ENCODE assay signal across 1 cellular context in genomic region chr17:82098169-82098938, GRCh38.
TF ChIP-seq lines count a peak whose summit lies in the region.

FASN (minus strand) TSS chr17:82098236; CDS start chr17:82096445, 1,791 bp downstream.

TF ChIP-seq in HepG2, 621 proteins besides CTCF, POLR2A, EP300 and RAD21 (continued from another document and continues in another):
- TF ChIP-seq ZNF776 (CRISPR knock-in tag; IDR thresholded peaks at IDR 0.05) (peak; percentile 90), ZBED4 (CRISPR knock-in tag; IDR thresholded peaks at IDR 0.05; ENCODE audit: borderline replicate concordance) (peak; percentile 10; the same call in 1 of the 2 replicates), ZNF20 (CRISPR knock-in tag; IDR thresholded peaks at IDR 0.05) (no peak), ASH2L (IDR thresholded peaks at IDR 0.05; ENCODE audit: insufficient read length, low read depth, low read length) (peak; percentile 70), CEBPZ (IDR thresholded peaks at IDR 0.05; ENCODE audit: low read length) (no peak), ZNF75D (CRISPR knock-in tag; IDR thresholded peaks at IDR 0.05; ENCODE audit: borderline replicate concordance) (no peak), MEIS1 (CRISPR knock-in tag; IDR thresholded peaks at IDR 0.05; ENCODE audit: borderline replicate concordance) (no peak; the same call in 1 of the 2 replicates), ZNF225 (CRISPR knock-in tag; IDR thresholded peaks at IDR 0.05) (no peak), HDAC2 (CRISPR knock-in tag; IDR thresholded peaks at IDR 0.05) (no peak), KAT2B (IDR thresholded peaks at IDR 0.05; ENCODE audit: borderline replicate concordance, low read depth, low read length) (no peak), ZNF260 (CRISPR knock-in tag; IDR thresholded peaks at IDR 0.05; ENCODE audit: borderline replicate concordance, low read depth) (no peak), ZNF7 (CRISPR knock-in tag; IDR thresholded peaks at IDR 0.05) (no peak), REPIN1 (CRISPR knock-in tag; IDR thresholded peaks at IDR 0.05; ENCODE audit: borderline replicate concordance, low read depth) (peak; percentile 27), ZNF230 (CRISPR knock-in tag; IDR thresholded peaks at IDR 0.05) (no peak), ZNF574 (CRISPR knock-in tag; IDR thresholded peaks at IDR 0.05) (peak; percentile 83), TCF7L2 (IDR thresholded peaks at IDR 0.05; ENCODE audit: low read depth, low read length) (no peak), CSRNP2 (CRISPR knock-in tag; conservative IDR thresholded peaks at IDR 0.05; ENCODE audit: low read depth) (0 out of 2 replicates have a peak, but pooled peaks have one; percentile 60), BRD4 (CRISPR knock-in tag; IDR thresholded peaks at IDR 0.05) (peak; percentile 31), MTERF4 (CRISPR knock-in tag; IDR thresholded peaks at IDR 0.05) (0 out of 2 replicates have a peak, but pooled peaks have one; percentile 4), ZBTB8A (CRISPR knock-in tag; IDR thresholded peaks at IDR 0.05; ENCODE audit: borderline replicate concordance, low read depth) (no peak), ZNF3 (CRISPR knock-in tag; IDR thresholded peaks at IDR 0.05) (no peak), ZNF660 (CRISPR knock-in tag; IDR thresholded peaks at IDR 0.05; ENCODE audit: borderline replicate concordance, low read depth) (no peak), CHD4 (IDR thresholded peaks at IDR 0.05; ENCODE audit: borderline replicate concordance, low read length) (no peak), ZNF263 (CRISPR knock-in tag; IDR thresholded peaks at IDR 0.05) (peak; percentile 47)
- TF ChIP-seq, protein P1, sequence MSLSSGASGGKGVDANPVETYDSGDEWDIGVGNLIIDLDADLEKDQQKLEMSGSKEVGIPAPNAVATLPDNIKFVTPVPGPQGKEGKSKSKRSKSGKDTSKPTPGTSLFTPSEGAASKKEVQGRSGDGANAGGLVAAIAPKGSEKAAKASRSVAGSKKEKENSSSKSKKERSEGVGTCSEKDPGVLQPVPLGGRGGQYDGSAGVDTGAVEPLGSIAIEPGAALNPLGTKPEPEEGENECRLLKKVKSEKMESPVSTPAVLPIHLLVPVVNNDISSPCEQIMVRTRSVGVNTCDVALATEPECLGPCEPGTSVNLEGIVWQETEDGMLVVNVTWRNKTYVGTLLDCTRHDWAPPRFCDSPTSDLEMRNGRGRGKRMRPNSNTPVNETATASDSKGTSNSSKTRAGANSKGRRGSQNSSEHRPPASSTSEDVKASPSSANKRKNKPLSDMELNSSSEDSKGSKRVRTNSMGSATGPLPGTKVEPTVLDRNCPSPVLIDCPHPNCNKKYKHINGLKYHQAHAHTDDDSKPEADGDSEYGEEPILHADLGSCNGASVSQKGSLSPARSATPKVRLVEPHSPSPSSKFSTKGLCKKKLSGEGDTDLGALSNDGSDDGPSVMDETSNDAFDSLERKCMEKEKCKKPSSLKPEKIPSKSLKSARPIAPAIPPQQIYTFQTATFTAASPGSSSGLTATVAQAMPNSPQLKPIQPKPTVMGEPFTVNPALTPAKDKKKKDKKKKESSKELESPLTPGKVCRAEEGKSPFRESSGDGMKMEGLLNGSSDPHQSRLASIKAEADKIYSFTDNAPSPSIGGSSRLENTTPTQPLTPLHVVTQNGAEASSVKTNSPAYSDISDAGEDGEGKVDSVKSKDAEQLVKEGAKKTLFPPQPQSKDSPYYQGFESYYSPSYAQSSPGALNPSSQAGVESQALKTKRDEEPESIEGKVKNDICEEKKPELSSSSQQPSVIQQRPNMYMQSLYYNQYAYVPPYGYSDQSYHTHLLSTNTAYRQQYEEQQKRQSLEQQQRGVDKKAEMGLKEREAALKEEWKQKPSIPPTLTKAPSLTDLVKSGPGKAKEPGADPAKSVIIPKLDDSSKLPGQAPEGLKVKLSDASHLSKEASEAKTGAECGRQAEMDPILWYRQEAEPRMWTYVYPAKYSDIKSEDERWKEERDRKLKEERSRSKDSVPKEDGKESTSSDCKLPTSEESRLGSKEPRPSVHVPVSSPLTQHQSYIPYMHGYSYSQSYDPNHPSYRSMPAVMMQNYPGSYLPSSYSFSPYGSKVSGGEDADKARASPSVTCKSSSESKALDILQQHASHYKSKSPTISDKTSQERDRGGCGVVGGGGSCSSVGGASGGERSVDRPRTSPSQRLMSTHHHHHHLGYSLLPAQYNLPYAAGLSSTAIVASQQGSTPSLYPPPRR (CRISPR knock-in tag; IDR thresholded peaks at IDR 0.05; ENCODE audit: borderline replicate concordance): peak; percentile 45; the same call in 1 of the 2 replicates
- TF ChIP-seq, protein P2, sequence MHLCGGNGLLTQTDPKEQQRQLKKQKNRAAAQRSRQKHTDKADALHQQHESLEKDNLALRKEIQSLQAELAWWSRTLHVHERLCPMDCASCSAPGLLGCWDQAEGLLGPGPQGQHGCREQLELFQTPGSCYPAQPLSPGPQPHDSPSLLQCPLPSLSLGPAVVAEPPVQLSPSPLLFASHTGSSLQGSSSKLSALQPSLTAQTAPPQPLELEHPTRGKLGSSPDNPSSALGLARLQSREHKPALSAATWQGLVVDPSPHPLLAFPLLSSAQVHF (CRISPR knock-in tag; IDR thresholded peaks at IDR 0.05): no peak; the same call in 1 of the 2 replicates
- TF ChIP-seq, protein P3, sequence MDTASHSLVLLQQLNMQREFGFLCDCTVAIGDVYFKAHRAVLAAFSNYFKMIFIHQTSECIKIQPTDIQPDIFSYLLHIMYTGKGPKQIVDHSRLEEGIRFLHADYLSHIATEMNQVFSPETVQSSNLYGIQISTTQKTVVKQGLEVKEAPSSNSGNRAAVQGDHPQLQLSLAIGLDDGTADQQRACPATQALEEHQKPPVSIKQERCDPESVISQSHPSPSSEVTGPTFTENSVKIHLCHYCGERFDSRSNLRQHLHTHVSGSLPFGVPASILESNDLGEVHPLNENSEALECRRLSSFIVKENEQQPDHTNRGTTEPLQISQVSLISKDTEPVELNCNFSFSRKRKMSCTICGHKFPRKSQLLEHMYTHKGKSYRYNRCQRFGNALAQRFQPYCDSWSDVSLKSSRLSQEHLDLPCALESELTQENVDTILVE (CRISPR knock-in tag; IDR thresholded peaks at IDR 0.05): no peak
- TF ChIP-seq, protein P4, sequence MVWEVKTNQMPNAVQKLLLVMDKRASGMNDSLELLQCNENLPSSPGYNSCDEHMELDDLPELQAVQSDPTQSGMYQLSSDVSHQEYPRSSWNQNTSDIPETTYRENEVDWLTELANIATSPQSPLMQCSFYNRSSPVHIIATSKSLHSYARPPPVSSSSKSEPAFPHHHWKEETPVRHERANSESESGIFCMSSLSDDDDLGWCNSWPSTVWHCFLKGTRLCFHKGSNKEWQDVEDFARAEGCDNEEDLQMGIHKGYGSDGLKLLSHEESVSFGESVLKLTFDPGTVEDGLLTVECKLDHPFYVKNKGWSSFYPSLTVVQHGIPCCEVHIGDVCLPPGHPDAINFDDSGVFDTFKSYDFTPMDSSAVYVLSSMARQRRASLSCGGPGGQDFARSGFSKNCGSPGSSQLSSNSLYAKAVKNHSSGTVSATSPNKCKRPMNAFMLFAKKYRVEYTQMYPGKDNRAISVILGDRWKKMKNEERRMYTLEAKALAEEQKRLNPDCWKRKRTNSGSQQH (CRISPR knock-in tag; IDR thresholded peaks at IDR 0.05; ENCODE audit: low read depth): peak; percentile 63; the same call in 1 of the 2 replicates
- TF ChIP-seq, protein P5, sequence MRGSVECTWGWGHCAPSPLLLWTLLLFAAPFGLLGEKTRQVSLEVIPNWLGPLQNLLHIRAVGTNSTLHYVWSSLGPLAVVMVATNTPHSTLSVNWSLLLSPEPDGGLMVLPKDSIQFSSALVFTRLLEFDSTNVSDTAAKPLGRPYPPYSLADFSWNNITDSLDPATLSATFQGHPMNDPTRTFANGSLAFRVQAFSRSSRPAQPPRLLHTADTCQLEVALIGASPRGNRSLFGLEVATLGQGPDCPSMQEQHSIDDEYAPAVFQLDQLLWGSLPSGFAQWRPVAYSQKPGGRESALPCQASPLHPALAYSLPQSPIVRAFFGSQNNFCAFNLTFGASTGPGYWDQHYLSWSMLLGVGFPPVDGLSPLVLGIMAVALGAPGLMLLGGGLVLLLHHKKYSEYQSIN (CRISPR knock-in tag; IDR thresholded peaks at IDR 0.05; ENCODE audit: borderline replicate concordance): no peak
- TF ChIP-seq, protein P6, sequence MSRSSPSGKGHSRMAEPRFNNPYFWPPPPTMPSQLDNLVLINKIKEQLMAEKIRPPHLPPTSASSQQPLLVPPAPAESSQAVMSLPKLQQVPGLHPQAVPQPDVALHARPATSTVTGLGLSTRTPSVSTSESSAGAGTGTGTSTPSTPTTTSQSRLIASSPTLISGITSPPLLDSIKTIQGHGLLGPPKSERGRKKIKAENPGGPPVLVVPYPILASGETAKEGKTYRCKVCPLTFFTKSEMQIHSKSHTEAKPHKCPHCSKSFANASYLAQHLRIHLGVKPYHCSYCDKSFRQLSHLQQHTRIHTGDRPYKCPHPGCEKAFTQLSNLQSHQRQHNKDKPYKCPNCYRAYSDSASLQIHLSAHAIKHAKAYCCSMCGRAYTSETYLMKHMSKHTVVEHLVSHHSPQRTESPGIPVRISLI (CRISPR knock-in tag; IDR thresholded peaks at IDR 0.05; ENCODE audit: borderline replicate concordance): no peak
